ENCODE assay signal across 15 cellular contexts in the genomic region with DNA sequence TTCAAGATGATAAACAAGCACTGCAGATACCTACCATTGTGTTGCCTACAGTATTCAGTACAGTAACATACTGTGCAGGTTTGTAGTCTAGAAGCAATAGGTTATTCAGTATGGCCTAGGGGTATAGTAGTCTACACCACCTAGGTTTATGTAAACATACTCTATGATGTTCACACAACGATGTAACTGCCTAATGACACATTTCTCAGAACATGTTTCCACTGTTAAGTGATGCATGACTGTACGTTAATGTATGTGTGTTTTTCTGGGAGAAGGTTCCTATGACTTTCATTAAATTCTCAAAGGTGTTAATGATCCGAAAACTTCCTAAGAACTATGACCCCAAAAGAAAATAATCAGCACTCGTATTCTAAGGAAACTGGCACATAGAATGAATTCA. TPM values are rescaled to one million over a fixed set of nuclear protein-coding genes. Genes with fewer than 3 reads are reported as not detected.
DNase-seq lines count a peak whose midpoint lies in the region; ATAC-seq, FAIRE-seq and TF ChIP-seq lines count a peak whose summit lies in the region.
"Had no signal": no experiment of that assay in that cellular context is flagged by ENCODE, and none has a peak within 500 bp of the region (broad histone marks: within the 10 kb centered on the region; RNA-seq: fewer than 3 reads in every experiment).

No MANE protein-coding gene starts in this region.

- no peak for TF ChIP-seq POLR2A in GM18505 (IDR thresholded peaks at IDR 0.05; ENCODE audit: borderline replicate concordance, extremely low read depth, insufficient read depth, insufficient read length)

- DNase-seq in ELR (ENCODE audit: low read depth) (peak; percentile 13), HTR-8/SVneo (ENCODE audit: insufficient read length, low spot score) (no peak), NCI-H526 (lab: John Stamatoyannopoulos, UW) (peak; percentile 42 to 65), NCI-H446 treated with DMSO at 0.1 percent for 48 hours (lab: John Stamatoyannopoulos, UW) (no peak)
- DNase-seq: CD8-positive, alpha-beta memory T cell; MV-4-11; NCI-H1694; NCI-H2171 treated with DMSO at 0.1 percent for 48 hours; NCI-H82; T-helper 9 cell had no signal

- ATAC-seq in esophagus mucosa (peak; percentile 47), GM19328 (IDR thresholded peaks at IDR 0.05; ENCODE audit: unreplicated experiment) (no peak), GM18505 (IDR thresholded peaks at IDR 0.05; ENCODE audit: unreplicated experiment) (no peak)
- ATAC-seq: HCT116 had no signal

- FAIRE-seq in HTR-8/SVneo (lab: Jason Lieb, UNC) = peak; percentile 13
- FAIRE-seq: GM18507 had no signal

RNA-seq across cellular contexts. Expression of gene CALM1, which starts 20.9 kb away (rescaled TPM):
- total RNA-seq in esophagus mucosa = 420 TPM

RNA-seq across cellular contexts. Expression of gene NRDE2, which starts 44.2 kb away (rescaled TPM):
- total RNA-seq in esophagus mucosa = 12.2 TPM

Comparison
In these comparisons a context has a peak if more than half of its experiments do, and no peak if none do; other contexts are left out.
1. DNase-seq: peak in ELR (single experiment) and NCI-H526 (2 of 2); none in HTR-8/SVneo (single experiment) and NCI-H446 treated with DMSO at 0.1 percent for 48 hours (single experiment).